In genomic region chr7:138913783-138914182, GRCh38 we compare ENCODE assay signal across 16 cellular contexts.
DNase-seq lines count a peak whose midpoint lies in the region; ATAC-seq, FAIRE-seq and TF ChIP-seq lines count a peak whose summit lies in the region.
"Had no signal": no experiment of that assay in that cellular context is flagged by ENCODE, and none has a peak within 500 bp of the region (broad histone marks: within the 10 kb centered on the region; RNA-seq: fewer than 3 reads in every experiment).

No MANE protein-coding gene starts in this region.

- H3K9ac ChIP-seq in K562 (ENCODE audit: insufficient read depth in 1 of 2, low read depth in 2 of 2, low read length in 2 of 2), result no peak overlapping the region

- BruUV-seq in K562 (replicated peaks; lab: Mats Ljungman, UMichigan), result no TSS peak

- H3K27me3 ChIP-seq in K562 (ENCODE audit: control insufficient read depth in 2 of 2, insufficient read depth in 2 of 2, low read length in 2 of 2), result peaks cover 63 to 70% of the 10 kb centered on the region in 2 experiments

- FAIRE-seq in K562 (lab: Jason Lieb, UNC) (no peak), RCC 7860 (lab: Jason Lieb, UNC) (no peak)
- FAIRE-seq: GM12891, GM18507, H54 had no signal

- no peak for ATAC-seq in K562

- POLR2A ChIA-PET in HEK293 (lab: Yijun Ruan, JAX) (no interaction called here), K562 (lab: Yijun Ruan, JAX) (interaction anchor here (1.5 kb wide), 1 partner anchor 8 kb away, joined by 3 read pairs; no protein-coding TSS in a partner anchor)
- POLR2A ChIA-PET in activated CD4-positive, alpha-beta memory T cell treated with anti-CD3 and anti-CD28 coated beads, Interleukin-2, amount 10 ng/mL, durations not matched to agents 7 days and 5 days (lab: Charles Lee), result interaction anchor here (0.6 kb wide), 1 partner anchor 1498 kb away, joined by 3 read pairs; no protein-coding TSS in a partner anchor

- H3K36me3 ChIP-seq in HEK293 (ENCODE audit: control insufficient read depth in 2 of 2, insufficient read depth in 1 of 2, low read length in 2 of 2) (peaks cover 0 to 23% of the 10 kb centered on the region in 2 experiments; a peak in 1 of 3 replicates), K562 (ENCODE audit: control insufficient read depth, insufficient read depth, low read length) (no peaks in the 10 kb centered on the region)

- no peaks in the 10 kb centered on the region for H3K27me3 Mint-ChIP-seq in nephron progenitor cell (ENCODE audit: low read depth, poor library complexity)
- peaks cover 36% of the 10 kb centered on the region for H3K27me3 Mint-ChIP-seq in activated CD4-positive, alpha-beta memory T cell treated with anti-CD3 and anti-CD28 coated beads, Interleukin-2, amount 10 ng/mL, durations not matched to agents 7 days and 5 days

- intact Hi-C loops in K562 (cut with micrococcal nuclease), result no loop called here

- no peak overlapping the region for H3K4me3 Mint-ChIP-seq in nephron progenitor cell
- no peak overlapping the region for H3K4me3 Mint-ChIP-seq in activated CD4-positive, alpha-beta memory T cell treated with anti-CD3 and anti-CD28 coated beads, Interleukin-2, amount 10 ng/mL, durations not matched to agents 7 days and 5 days
- H3K4me3 Mint-ChIP-seq: CD4-positive, alpha-beta memory T cell had no signal

- no peaks in the 10 kb centered on the region for H4K20me1 ChIP-seq in K562 (replicated peaks; ENCODE audit: control insufficient read depth, insufficient read depth, low read length)

- CTCF ChIA-PET in HEK293 (lab: Yijun Ruan, JAX) (interaction anchor here (0.6 to 1.4 kb wide), 2 partner anchors 12 to 626 kb away, joined by 3 read pairs; no protein-coding TSS in a partner anchor), K562 (lab: Yijun Ruan, JAX; ENCODE audit: low intra/inter-chr PET ratio) (no interaction called here)
- CTCF ChIA-PET in activated CD4-positive, alpha-beta memory T cell treated with anti-CD3 and anti-CD28 coated beads, Interleukin-2, amount 10 ng/mL, durations not matched to agents 7 days and 5 days (lab: Charles Lee), result interaction anchor here (1.6 kb wide), 1 partner anchor 27 kb away, joined by 4 read pairs; no protein-coding TSS in a partner anchor

- no peak for TF ChIP-seq EP300 in K562 (IDR thresholded peaks at IDR 0.05; ENCODE audit: low read length)

- TF ChIP-seq CTCF in HEK293 (tag by site-specific recombination; IDR thresholded peaks at IDR 0.05) (no peak), K562 (IDR thresholded peaks at IDR 0.05 in 2 of 3, conservative IDR thresholded peaks at IDR 0.05 in 1 of 3; ENCODE audit: insufficient read depth in 2 of 3, low read depth in 1 of 3, low read length in 3 of 3) (no peak), nephron progenitor cell (IDR thresholded peaks at IDR 0.05) (no peak)

- H3K79me2 ChIP-seq in K562 (ENCODE audit: control insufficient read depth, insufficient read depth, low read length), result no peaks in the 10 kb centered on the region

- H3K9me1 ChIP-seq in K562 (ENCODE audit: control insufficient read depth, insufficient read depth, low read length), result no peaks in the 10 kb centered on the region

- TF ChIP-seq RAD21 in K562 (CRISPR knock-in tag; conservative IDR thresholded peaks at IDR 0.05 in 1 of 2, IDR thresholded peaks at IDR 0.05 in 1 of 2), result no peak

- no peak overlapping the region for H3K4me2 ChIP-seq in K562 (ENCODE audit: insufficient read depth, low read length)

- no peaks in the 10 kb centered on the region for H3K4me1 ChIP-seq in HEK293 (ENCODE audit: control insufficient read depth, insufficient read depth, low read length)
- no peaks in the 10 kb centered on the region for H3K4me1 ChIP-seq in K562 (replicated peaks in 1 of 2; ENCODE audit: control insufficient read depth in 2 of 2, insufficient read depth in 2 of 2, low read length in 2 of 2)
- H3K4me1 ChIP-seq: Caco-2, HAP-1 had no signal

- H3K4me1 Mint-ChIP-seq in nephron progenitor cell, result peaks cover 33% of the 10 kb centered on the region
- no peaks in the 10 kb centered on the region for H3K4me1 Mint-ChIP-seq in activated CD4-positive, alpha-beta memory T cell treated with anti-CD3 and anti-CD28 coated beads, Interleukin-2, amount 10 ng/mL, durations not matched to agents 7 days and 5 days

- no peaks in the 10 kb centered on the region for H3K9me3 Mint-ChIP-seq in nephron progenitor cell
- H3K9me3 Mint-ChIP-seq in activated CD4-positive, alpha-beta memory T cell treated with anti-CD3 and anti-CD28 coated beads, Interleukin-2, amount 10 ng/mL, durations not matched to agents 7 days and 5 days, result no peaks in the 10 kb centered on the region
- H3K9me3 Mint-ChIP-seq: CD4-positive, alpha-beta memory T cell had no signal

- no peak overlapping the region for H3K27ac ChIP-seq in HEK293 (ENCODE audit: extremely low read depth, low read depth, low read length)
- H3K27ac ChIP-seq in K562 (ENCODE audit: extremely low read depth, low read depth, low read length), result no peak overlapping the region

- H3K9me3 ChIP-seq in HEK293 (ENCODE audit: control insufficient read depth, insufficient read depth, low read depth, low read length) (no peaks in the 10 kb centered on the region), K562 (replicated peaks; ENCODE audit: control insufficient read depth, insufficient read depth, low read depth, low read length) (no peaks in the 10 kb centered on the region)
- H3K9me3 ChIP-seq: Caco-2, HAP-1 had no signal

- 0% methylated on average over 2 of the region's 2 CpGs for WGBS in K562 (ENCODE audit: insufficient coverage, low coverage, missing lambda C conversion rate)

- in situ Hi-C loops in K562 (cut with MboI), result no loop called here

- peak overlapping the region; percentile 68 for H3K27ac Mint-ChIP-seq in nephron progenitor cell
- H3K27ac Mint-ChIP-seq in activated CD4-positive, alpha-beta memory T cell treated with anti-CD3 and anti-CD28 coated beads, Interleukin-2, amount 10 ng/mL, durations not matched to agents 7 days and 5 days, result no peak overlapping the region
- H3K27ac Mint-ChIP-seq: CD4-positive, alpha-beta memory T cell had no signal

- no peak overlapping the region for H2AFZ ChIP-seq in K562 (ENCODE audit: low read depth, low read length)

- no peak overlapping the region for H3K4me3 ChIP-seq in HEK293 (ENCODE audit: low read depth, low read length)
- H3K4me3 ChIP-seq in K562, result no peak overlapping the region
- H3K4me3 ChIP-seq: HAP-1 had no signal

- H3K36me3 Mint-ChIP-seq in nephron progenitor cell (ENCODE audit: low read depth), result peaks cover 76% of the 10 kb centered on the region
- H3K36me3 Mint-ChIP-seq in activated CD4-positive, alpha-beta memory T cell treated with anti-CD3 and anti-CD28 coated beads, Interleukin-2, amount 10 ng/mL, durations not matched to agents 7 days and 5 days (ENCODE audit: low read depth), result no peaks in the 10 kb centered on the region
- H3K36me3 Mint-ChIP-seq: CD4-positive, alpha-beta memory T cell had no signal

- DNase-seq in K562 (ENCODE audit: extremely low read depth in 1 of 4, low spot score in 3 of 4) (no peak), nephron progenitor cell (no peak), NCI-H345 (lab: John Stamatoyannopoulos, UW) (no peak), RCC 7860 (ENCODE audit: low spot score) (no peak)
- no peak for DNase-seq in activated CD4-positive, alpha-beta memory T cell treated with anti-CD3 and anti-CD28 coated beads, Interleukin-2, amount 10 ng/mL, durations not matched to agents 7 days and 5 days
- DNase-seq: C1 segment of cervical spinal cord; Caco-2; CD4-positive, alpha-beta memory T cell; DMS79 treated with DMSO at 0.1 percent for 48 hours; GF-D8; GOT3 had no signal

- no peak for TF ChIP-seq POLR2A in K562 (conservative IDR thresholded peaks at IDR 0.05)

TF ChIP-seq in HEK293, 187 proteins besides CTCF, POLR2A, EP300 and RAD21:
- TF ChIP-seq, protein P1, sequence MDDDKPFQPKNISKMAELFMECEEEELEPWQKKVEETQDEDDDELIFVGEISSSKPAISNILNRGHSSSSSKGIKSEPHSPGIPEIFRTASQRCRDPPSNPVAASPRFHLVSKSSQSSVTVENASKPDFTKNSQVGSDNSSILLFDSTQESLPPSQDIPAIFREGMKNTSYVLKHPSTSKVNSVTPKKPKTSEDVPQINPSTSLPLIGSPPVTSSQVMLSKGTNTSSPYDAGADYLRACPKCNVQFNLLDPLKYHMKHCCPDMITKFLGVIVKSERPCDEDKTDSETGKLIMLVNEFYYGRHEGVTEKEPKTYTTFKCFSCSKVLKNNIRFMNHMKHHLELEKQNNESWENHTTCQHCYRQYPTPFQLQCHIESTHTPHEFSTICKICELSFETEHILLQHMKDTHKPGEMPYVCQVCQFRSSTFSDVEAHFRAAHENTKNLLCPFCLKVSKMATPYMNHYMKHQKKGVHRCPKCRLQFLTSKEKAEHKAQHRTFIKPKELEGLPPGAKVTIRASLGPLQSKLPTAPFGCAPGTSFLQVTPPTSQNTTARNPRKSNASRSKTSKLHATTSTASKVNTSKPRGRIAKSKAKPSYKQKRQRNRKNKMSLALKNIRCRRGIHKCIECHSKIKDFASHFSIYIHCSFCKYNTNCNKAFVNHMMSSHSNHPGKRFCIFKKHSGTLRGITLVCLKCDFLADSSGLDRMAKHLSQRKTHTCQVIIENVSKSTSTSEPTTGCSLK (tag by site-specific recombination; IDR thresholded peaks at IDR 0.05), result no peak
- peak; percentile 54; the same call in 1 of the 2 replicates for TF ChIP-seq ZNF366 (tag by site-specific recombination; conservative IDR thresholded peaks at IDR 0.05)

TF ChIP-seq in K562, 482 proteins besides CTCF, POLR2A, EP300 and RAD21 (continues in another document):
- TF ChIP-seq GTF3C2 (IDR thresholded peaks at IDR 0.05; ENCODE audit: borderline replicate concordance, extremely low read depth, insufficient read length) (no peak), POLR2B (IDR thresholded peaks at IDR 0.05; ENCODE audit: low read depth, partially characterized antibody) (no peak)
